In genomic region chr14:68147331-68147730, GRCh38 we compare ENCODE assay signal across 13 cellular contexts.
DNase-seq lines count a peak whose midpoint lies in the region; ATAC-seq and TF ChIP-seq lines count a peak whose summit lies in the region.
"Had no signal": no experiment of that assay in that cellular context is flagged by ENCODE, and none has a peak within 500 bp of the region (broad histone marks: within the 10 kb centered on the region; RNA-seq: fewer than 3 reads in every experiment).

No MANE protein-coding gene starts in this region.

- H3K36me3 Mint-ChIP-seq in osteocyte (ENCODE audit: unreplicated experiment) (peaks cover 16% of the 10 kb centered on the region), neural progenitor cell (peaks cover 14% of the 10 kb centered on the region)

- no peaks in the 10 kb centered on the region for H3F3A ChIP-seq in PC-3 (ENCODE audit: low read length, unreplicated experiment)
- H3F3A ChIP-seq in neural progenitor cell (ENCODE audit: low read depth): no peaks in the 10 kb centered on the region

- H3K27ac ChIP-seq in PC-3 (ENCODE audit: low read length): peak overlapping the region; percentile 51
- peak overlapping the region in 3 of 4 donors; percentile 77 to 83 (median 82) for H3K27ac ChIP-seq in esophagus squamous epithelium
- H3K27ac ChIP-seq in neural progenitor cell: no peak overlapping the region

- H3K4me1 ChIP-seq in PC-3 (ENCODE audit: insufficient read depth, low read length) (peaks cover 42% of the 10 kb centered on the region), esophagus squamous epithelium (peaks cover 0 to 53% (median 20%) of the 10 kb centered on the region in 3 donors), neural progenitor cell (peaks cover 4% of the 10 kb centered on the region)

- H3K9me3 Mint-ChIP-seq in osteocyte (ENCODE audit: unreplicated experiment) (peaks cover 24% of the 10 kb centered on the region), neural progenitor cell (peaks cover 28% of the 10 kb centered on the region)

- DNase-seq in AG20443 (ENCODE audit: low spot score) (peak; percentile 8), PC-3 (peak; percentile 21), esophagus squamous epithelium (lab: John Stamatoyannopoulos, UW) (no peak), osteocyte (ENCODE audit: extremely low spot score, unreplicated experiment) (no peak), midbrain (lab: John Stamatoyannopoulos, UW) (no peak), neural progenitor cell (ENCODE audit: low spot score) (no peak), DMS114 treated with DMSO at 0.1 percent for 48 hours (lab: John Stamatoyannopoulos, UW; ENCODE audit: unreplicated experiment) (no peak)
- DNase-seq: activated CD4-positive, CD25-positive, alpha-beta regulatory T cell treated with anti-CD3 and anti-CD28 coated beads, Interleukin-2, amount 50 U/mL, for 72 hours; NCI-H2107; substantia nigra had no signal

- peak overlapping the region; percentile 44 for H3K4me2 ChIP-seq in PC-3 (ENCODE audit: low read length)
- H3K4me2 ChIP-seq in neural progenitor cell: no peak overlapping the region

- TF ChIP-seq CTCF in PC-3 (conservative IDR thresholded peaks at IDR 0.05; ENCODE audit: low read depth, low read length) (no peak), esophagus squamous epithelium (IDR thresholded peaks at IDR 0.05) (no peak), osteocyte (IDR thresholded peaks at IDR 0.05) (no peak), neural progenitor cell (IDR thresholded peaks at IDR 0.05) (no peak)

- H3K9me2 ChIP-seq in PC-3 (replicated peaks; ENCODE audit: low read length): no peaks in the 10 kb centered on the region

- peaks cover 55% of the 10 kb centered on the region for H3K4me1 Mint-ChIP-seq in osteocyte (ENCODE audit: unreplicated experiment)
- peaks cover 15% of the 10 kb centered on the region for H3K4me1 Mint-ChIP-seq in neural progenitor cell

- H3K79me2 ChIP-seq in PC-3 (ENCODE audit: low read length) (no peaks in the 10 kb centered on the region), neural progenitor cell (ENCODE audit: low read depth) (no peaks in the 10 kb centered on the region)

- CTCF ChIA-PET in PC-3 (lab: Charles Lee): no interaction called here

- POLR2A ChIA-PET in PC-3 (lab: Charles Lee; ENCODE audit: unreplicated experiment): interaction anchor here (0.6 to 0.7 kb wide), 4 partner anchors 10 to 109 kb away, joined by 3 to 4 read pairs (median 3); no protein-coding TSS in a partner anchor

- no peaks in the 10 kb centered on the region for H3K27me3 ChIP-seq in PC-3 (ENCODE audit: low read length)
- H3K27me3 ChIP-seq in esophagus squamous epithelium: no peaks in the 10 kb centered on the region
- H3K27me3 ChIP-seq in neural progenitor cell: no peaks in the 10 kb centered on the region

- H3K9ac ChIP-seq in PC-3 (ENCODE audit: low read length) (no peak overlapping the region), neural progenitor cell (no peak overlapping the region)

- intact Hi-C loops in PC-3 (cut with micrococcal nuclease) (loop anchor here (1.0 to 10.0 kb wide), 2 partner anchors 11 to 647 kb away; partner anchors contain the start of gene ZFP36L1), esophagus squamous epithelium (cut with DNase I) (loop anchor here (10.0 kb wide), 1 partner anchor 203 kb away; no protein-coding TSS in a partner anchor)

- peak overlapping the region; percentile 89 for H3K27ac Mint-ChIP-seq in osteocyte (ENCODE audit: unreplicated experiment)
- H3K27ac Mint-ChIP-seq in neural progenitor cell: no peak overlapping the region
- H3K27ac Mint-ChIP-seq: activated T-helper 1 cell treated with anti-CD3 and anti-CD28 coated beads, Interleukin-12 subunit alpha, Interleukin-12 subunit beta, Interleukin-2, Interleukin-4 antibody, amounts not matched to agents 30 ng/mL and 10 ng/mL and 1 ng/mL, durations not matched to agents 14 hours and 24 hours and 36 hours had no signal

- H3K9me3 ChIP-seq in PC-3 (ENCODE audit: low read length): no peaks in the 10 kb centered on the region
- peaks cover 0 to 3% (median 0%) of the 10 kb centered on the region in 3 donors for H3K9me3 ChIP-seq in esophagus squamous epithelium
- H3K9me3 ChIP-seq in neural progenitor cell (ENCODE audit: low read depth): no peaks in the 10 kb centered on the region

- 0% methylated on average over 1 of the region's 1 CpG for WGBS in esophagus squamous epithelium, 2 donors

- H3K4me3 Mint-ChIP-seq in osteocyte (ENCODE audit: unreplicated experiment): no peak overlapping the region
- no peak overlapping the region for H3K4me3 Mint-ChIP-seq in neural progenitor cell
- H3K4me3 Mint-ChIP-seq: activated T-helper 1 cell treated with anti-CD3 and anti-CD28 coated beads, Interleukin-12 subunit alpha, Interleukin-12 subunit beta, Interleukin-2, Interleukin-4 antibody, amounts not matched to agents 30 ng/mL and 10 ng/mL and 1 ng/mL, durations not matched to agents 14 hours and 24 hours and 36 hours had no signal

- no peak overlapping the region for H3K4me3 ChIP-seq in PC-3 (ENCODE audit: low read length)
- H3K4me3 ChIP-seq in esophagus squamous epithelium: no peak overlapping the region
- no peak overlapping the region for H3K4me3 ChIP-seq in neural progenitor cell
- H3K4me3 ChIP-seq: K562 had no signal

- H3K36me3 ChIP-seq in PC-3 (ENCODE audit: low read depth, low read length): 0 out of 2 replicates have a peak, but pooled peaks cover 3% of the 10 kb centered on the region
- H3K36me3 ChIP-seq in esophagus squamous epithelium: no peaks in the 10 kb centered on the region
- no peaks in the 10 kb centered on the region for H3K36me3 ChIP-seq in neural progenitor cell

- no peaks in the 10 kb centered on the region for H3K27me3 Mint-ChIP-seq in osteocyte (ENCODE audit: unreplicated experiment)
- H3K27me3 Mint-ChIP-seq in neural progenitor cell (ENCODE audit: insufficient read depth, low read depth): no peaks in the 10 kb centered on the region

- TSS peak; percentile 47 for BruUV-seq in PC-3 (replicated peaks; lab: Mats Ljungman, UMichigan)

- H4K20me1 ChIP-seq in PC-3 (ENCODE audit: low read length) (no peaks in the 10 kb centered on the region), neural progenitor cell (ENCODE audit: low read depth) (no peaks in the 10 kb centered on the region)

- TF ChIP-seq POLR2A in esophagus squamous epithelium (IDR thresholded peaks at IDR 0.05): no peak

- H2AFZ ChIP-seq in PC-3 (ENCODE audit: low read length): no peak overlapping the region
- H2AFZ ChIP-seq in neural progenitor cell (replicated peaks): no peak overlapping the region

- ATAC-seq in PC-3 (peak; percentile 37), esophagus mucosa (no peak)
- ATAC-seq: K562 had no signal

Comparison
In these comparisons a context has a peak if more than half of its experiments do, and no peak if none do; other contexts are left out.
1. DNase-seq: peak in AG20443 (single experiment) and PC-3 (single experiment); none in esophagus squamous epithelium (single experiment), osteocyte (single experiment), midbrain (single experiment), neural progenitor cell (single experiment) and DMS114 treated with DMSO at 0.1 percent for 48 hours (single experiment).